Comparison of ENCODE assay signal across 18 cellular contexts in genomic region chr11:93744669-93745004, GRCh38. TPM values are rescaled to one million over a fixed set of nuclear protein-coding genes. Genes with fewer than 3 reads are reported as not detected.
A peak's percentile ranks its signal among the peaks of the same experiment; 100 is the strongest.
DNase-seq lines count a peak whose midpoint lies in the region; ATAC-seq and TF ChIP-seq lines count a peak whose summit lies in the region.
"Had no signal": no experiment of that assay in that cellular context is flagged by ENCODE, and none has a peak within 500 bp of the region (broad histone marks: within the 10 kb centered on the region; RNA-seq: fewer than 3 reads in every experiment).

No MANE protein-coding gene starts in this region.

- no peak overlapping the region for H3K4me3 ChIP-seq in body of pancreas
- no peak overlapping the region for H3K4me3 ChIP-seq in testis
- H3K4me3 ChIP-seq: esophagus muscularis mucosa, SJSA1 had no signal

- no peaks in the 10 kb centered on the region for H3K27me3 ChIP-seq in body of pancreas
- no peaks in the 10 kb centered on the region for H3K27me3 ChIP-seq in testis
- H3K27me3 ChIP-seq: esophagus muscularis mucosa, SJSA1 had no signal

- H3K27ac Mint-ChIP-seq in memory B cell = peak overlapping the region; percentile 9
- H3K27ac Mint-ChIP-seq: activated T-cell treated with anti-CD3 and anti-CD28 coated beads, Interleukin-2, amount 50 U/mL, for 72 hours had no signal

- H3K36me3 ChIP-seq in body of pancreas (replicated peaks in 1 of 2; ENCODE audit: insufficient read depth in 1 of 2, low read depth in 2 of 2) (no peaks in the 10 kb centered on the region), testis (ENCODE audit: low read depth, missing control alignments) (no peaks in the 10 kb centered on the region)

- TF ChIP-seq CTCF in body of pancreas (IDR thresholded peaks at IDR 0.05) = no peak
- TF ChIP-seq CTCF in testis (IDR thresholded peaks at IDR 0.05) = no peak

- H3K36me3 Mint-ChIP-seq in memory B cell = peaks cover 9% of the 10 kb centered on the region

- ATAC-seq in body of pancreas = no peak
- no peak for ATAC-seq in memory B cell (ENCODE audit: low read depth)
- ATAC-seq: activated T-cell treated with anti-CD3 and anti-CD28 coated beads, Interleukin-2, amount 50 U/mL, for 72 hours; naive thymus-derived CD8-positive, alpha-beta T cell had no signal

- TF ChIP-seq POLR2A in body of pancreas (IDR thresholded peaks at IDR 0.05) = peak in 2 of 3 donors; percentile 17 to 53
- no peak for TF ChIP-seq POLR2A in testis (IDR thresholded peaks at IDR 0.05)

- peak; percentile 64 for DNase-seq in DMS53 (lab: John Stamatoyannopoulos, UW)
- no peak for DNase-seq in DMS53 treated with DMSO at 0.1 percent for 48 hours (lab: John Stamatoyannopoulos, UW; ENCODE audit: unreplicated experiment)
- DNase-seq in body of pancreas = peak in 3 of 4 donors; percentile 30 to 36 (median 35)
- DNase-seq in memory B cell (ENCODE audit: low spot score in 2 of 2) = no peak
- no peak for DNase-seq in testis
- no peak for DNase-seq in stimulated activated CD4-positive, alpha-beta T cell treated with anti-CD3 and anti-CD28 coated beads, Interleukin-4, amount 100 ng/mL, for 24 hours
- DNase-seq in NCI-H2081 (lab: John Stamatoyannopoulos, UW) = no peak
- DNase-seq in NCI-H1417 treated with DMSO at 0.1 percent for 48 hours (lab: John Stamatoyannopoulos, UW) = no peak
- DNase-seq: 8988T; activated CD4-positive, alpha-beta T cell treated with anti-CD3 and anti-CD28 coated beads, Interleukin-2, amount 50 U/mL, for 48 hours; activated T-cell treated with anti-CD3 and anti-CD28 coated beads, Interleukin-2, amount 50 U/mL, for 72 hours; HCEC 1CT; naive thymus-derived CD8-positive, alpha-beta T cell; NCI-H1105 treated with DMSO at 0.1 percent for 48 hours; stimulated activated CD4-positive, alpha-beta T cell treated with anti-CD3 and anti-CD28 coated beads, Interleukin-4, amount 100 ng/mL, for 1 hour had no signal

- H3K4me1 ChIP-seq in body of pancreas (peaks cover 48% of the 10 kb centered on the region), testis (peaks cover 28% of the 10 kb centered on the region)

- H3K4me3 Mint-ChIP-seq in memory B cell = no peak overlapping the region
- H3K4me3 Mint-ChIP-seq: CD14-positive monocyte had no signal

- no peaks in the 10 kb centered on the region for H3K27me3 Mint-ChIP-seq in memory B cell
- H3K27me3 Mint-ChIP-seq: naive thymus-derived CD8-positive, alpha-beta T cell had no signal

- H3K4me1 Mint-ChIP-seq in memory B cell = peaks cover 10% of the 10 kb centered on the region

- no peaks in the 10 kb centered on the region for H3K9me3 Mint-ChIP-seq in memory B cell
- H3K9me3 Mint-ChIP-seq: activated T-cell treated with anti-CD3 and anti-CD28 coated beads, Interleukin-2, amount 50 U/mL, for 72 hours; naive thymus-derived CD8-positive, alpha-beta T cell had no signal

- intact Hi-C loops in body of pancreas (cut with DNase I) = no loop called here
- intact Hi-C loops in testis (cut with DNase I; ENCODE audit: low total_unique reads) = no loop called here

- WGBS in body of pancreas, 2 donors = 14 to 17% methylated on average over 7 of the region's 7 CpGs
- 33 to 52% methylated on average over 7 of the region's 7 CpGs for WGBS in testis, 2 donors

- H3K9me3 ChIP-seq in body of pancreas (no peaks in the 10 kb centered on the region), testis (no peaks in the 10 kb centered on the region)
- H3K9me3 ChIP-seq: esophagus muscularis mucosa, SJSA1 had no signal

- peak overlapping the region; percentile 78 to 98 (median 96) for H3K27ac ChIP-seq in body of pancreas
- H3K27ac ChIP-seq in testis = peak overlapping the region; percentile 76 to 96
- H3K27ac ChIP-seq: SJSA1 had no signal

RNA-seq across cellular contexts. Expression of gene C11orf54, which starts 3.2 kb away (rescaled TPM):
- total RNA-seq in body of pancreas (10 to 100 TPM; 29.0 to 45.7 TPM), testis (10 to 100 TPM; 28.5 to 49.5 TPM)
- polyA plus RNA-seq in testis (ENCODE audit: insufficient read depth, low read depth, low replicate concordance) = 32.6 TPM

RNA-seq across cellular contexts. Expression of gene TAF1D, which starts 3.3 kb away (rescaled TPM):
- total RNA-seq in body of pancreas (100 to 1,000 TPM; 113 to 177 TPM), testis (10 to 100 TPM; 70.3 to 88.5 TPM)
- 24.0 TPM for polyA plus RNA-seq in testis (ENCODE audit: insufficient read depth, low read depth, low replicate concordance)

RNA-seq across cellular contexts. Expression of gene MED17, which starts 39.4 kb away (rescaled TPM):
- 10 to 100 TPM; 18.9 to 22.4 TPM for total RNA-seq in body of pancreas
- total RNA-seq in testis = 10 to 100 TPM; 23.2 to 29.8 TPM
- 22.4 TPM for polyA plus RNA-seq in testis (ENCODE audit: insufficient read depth, low read depth, low replicate concordance)

Comparison
In these comparisons a context has a peak if more than half of its experiments do, and no peak if none do; other contexts are left out.
1. DNase-seq: peak in DMS53 (single experiment) and body of pancreas (3 of 4); none in DMS53 treated with DMSO at 0.1 percent for 48 hours (single experiment), memory B cell (0 of 2), testis (single experiment), stimulated activated CD4-positive, alpha-beta T cell treated with anti-CD3 and anti-CD28 coated beads, Interleukin-4, amount 100 ng/mL, for 24 hours (single experiment), NCI-H2081 (0 of 2) and NCI-H1417 treated with DMSO at 0.1 percent for 48 hours (single experiment).